In the genomic region with DNA sequence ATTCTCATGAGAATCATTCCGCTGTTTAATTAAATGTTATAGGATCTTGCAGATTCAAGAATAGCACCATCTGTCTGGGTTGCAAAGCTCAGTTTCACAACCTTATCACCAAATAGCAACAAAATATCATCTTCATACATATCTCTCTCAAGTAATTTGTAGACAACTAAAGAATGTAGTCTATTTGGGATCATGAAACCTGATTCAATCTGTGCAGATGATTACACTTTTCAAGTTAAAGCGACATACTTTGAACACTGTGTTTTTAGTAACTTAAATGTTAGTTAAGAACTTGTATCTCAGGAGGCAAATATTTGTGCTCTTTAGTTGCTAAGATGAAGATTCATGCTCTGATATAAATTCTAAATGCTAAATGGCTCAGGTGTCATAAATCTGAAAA, we compare ENCODE assay signal across 19 cellular contexts. TPM values are rescaled to one million over a fixed set of nuclear protein-coding genes. Genes with fewer than 3 reads are reported as not detected.
DNase-seq lines count a peak whose midpoint lies in the region; ATAC-seq and TF ChIP-seq lines count a peak whose summit lies in the region.
"Had no signal": no experiment of that assay in that cellular context is flagged by ENCODE, and none has a peak within 500 bp of the region (broad histone marks: within the 10 kb centered on the region; RNA-seq: fewer than 3 reads in every experiment).

No MANE protein-coding gene starts in this region.

- H3K27ac Mint-ChIP-seq in osteocyte (ENCODE audit: unreplicated experiment) (peak overlapping the region; percentile 65), natural killer cell (no peak overlapping the region)
- H3K27ac Mint-ChIP-seq: CD4-positive, CD25-positive, alpha-beta regulatory T cell; HFFc6 had no signal

- no peaks in the 10 kb centered on the region for H3K36me3 ChIP-seq in SK-N-MC (ENCODE audit: insufficient read depth, low read length)

- H3K4me3 Mint-ChIP-seq in osteocyte (ENCODE audit: unreplicated experiment) (no peak overlapping the region), natural killer cell (no peak overlapping the region)
- H3K4me3 Mint-ChIP-seq: HFFc6 had no signal

- TF ChIP-seq CTCF in osteocyte (IDR thresholded peaks at IDR 0.05) (no peak), natural killer cell (IDR thresholded peaks at IDR 0.05) (no peak)

- ATAC-seq in HG03521 (IDR thresholded peaks at IDR 0.05; ENCODE audit: unreplicated experiment) (no peak), natural killer cell (no peak)

- no peaks in the 10 kb centered on the region for H3K27me3 Mint-ChIP-seq in osteocyte (ENCODE audit: unreplicated experiment)
- H3K27me3 Mint-ChIP-seq in natural killer cell (ENCODE audit: low read depth in 2 of 2) = no peaks in the 10 kb centered on the region
- H3K27me3 Mint-ChIP-seq: CD4-positive, CD25-positive, alpha-beta regulatory T cell had no signal

- peak overlapping the region; percentile 73 for H3K27ac ChIP-seq in SK-N-MC
- H3K27ac ChIP-seq: BLaER1 treated with 17β-estradiol and CSF1 and Interleukin-3, amounts not matched to agents 10 nM and 100 nM had no signal

- intact Hi-C loops in natural killer cell (cut with micrococcal nuclease) = no loop called here

- H3K4me1 Mint-ChIP-seq in osteocyte (ENCODE audit: unreplicated experiment) (peaks cover 48% of the 10 kb centered on the region), natural killer cell (peaks cover 46 to 49% of the 10 kb centered on the region in 2 donors)

- H3K36me3 Mint-ChIP-seq in osteocyte (ENCODE audit: unreplicated experiment) (no peaks in the 10 kb centered on the region), natural killer cell (no peaks in the 10 kb centered on the region)
- H3K36me3 Mint-ChIP-seq: CD4-positive, CD25-positive, alpha-beta regulatory T cell had no signal

- no peak overlapping the region for H3K4me3 ChIP-seq in SK-N-MC
- H3K4me3 ChIP-seq: BLaER1 treated with 17β-estradiol and CSF1 and Interleukin-3, amounts not matched to agents 10 nM and 100 nM had no signal

- DNase-seq in NCI-H2171 treated with DMSO at 0.1 percent for 48 hours (lab: John Stamatoyannopoulos, UW) = peak; percentile 50
- DNase-seq in NCI-H2171 (lab: John Stamatoyannopoulos, UW) = no peak
- no peak for DNase-seq in SK-N-MC (ENCODE audit: low read depth, low spot score)
- no peak for DNase-seq in osteocyte (ENCODE audit: extremely low spot score, unreplicated experiment)
- no peak for DNase-seq in T-helper 9 cell
- no peak for DNase-seq in natural killer cell
- DNase-seq: 8988T; ACHN; Calu3; CD4-positive, CD25-positive, alpha-beta regulatory T cell; DMS153; DMS79 treated with DMSO at 0.1 percent for 48 hours; EL; GF-D8; HCEC 1CT; HFFc6; KBM-7 had no signal

- H3K9me3 Mint-ChIP-seq in osteocyte (ENCODE audit: unreplicated experiment) (no peaks in the 10 kb centered on the region), natural killer cell (no peaks in the 10 kb centered on the region)
- H3K9me3 Mint-ChIP-seq: CD4-positive, CD25-positive, alpha-beta regulatory T cell; HFFc6 had no signal

- H3K9me3 ChIP-seq in SK-N-MC (ENCODE audit: low read depth, low read length) = no peaks in the 10 kb centered on the region
- H3K9me3 ChIP-seq: BLaER1 treated with 17β-estradiol and CSF1 and Interleukin-3, amounts not matched to agents 10 nM and 100 nM had no signal

- no peak overlapping the region for H3K9ac ChIP-seq in SK-N-MC (ENCODE audit: insufficient read length)
- H3K9ac ChIP-seq: BLaER1 treated with 17β-estradiol and CSF1 and Interleukin-3, amounts not matched to agents 10 nM and 100 nM had no signal

RNA-seq across cellular contexts. Expression of a gene that starts 14.8 kb away (rescaled TPM):
- 229 and 234 TPM in 2 replicates for total RNA-seq in osteocyte
- 100 to 1,000 TPM; 237 to 316 (median 240) TPM for total RNA-seq in natural killer cell
